Comparison of ENCODE assay signal across 1 cellular context in genomic region chr20:20664795-20665194, GRCh38.
TF ChIP-seq lines count a peak whose summit lies in the region.

No MANE protein-coding gene starts in this region.

TF ChIP-seq in K562, 482 proteins besides CTCF, POLR2A, EP300 and RAD21 (continued from another document):
- TF ChIP-seq CBX2 (IDR thresholded peaks at IDR 0.05; ENCODE audit: insufficient read depth, low read length, poor library complexity, severe bottlenecking): no peak
- no peak for TF ChIP-seq ZNF224 (CRISPR knock-in tag; IDR thresholded peaks at IDR 0.05)
- TF ChIP-seq ARHGAP35 (IDR thresholded peaks at IDR 0.05; ENCODE audit: partially characterized antibody): no peak
- no peak for TF ChIP-seq RNF2 (IDR thresholded peaks at IDR 0.05)
- no peak for TF ChIP-seq ARID2 (IDR thresholded peaks at IDR 0.05)
- TF ChIP-seq ARID1B (IDR thresholded peaks at IDR 0.05): no peak
- no peak for TF ChIP-seq HNRNPUL1 (IDR thresholded peaks at IDR 0.05; ENCODE audit: low read length)
- no peak for TF ChIP-seq TEAD1 (CRISPR knock-in tag; IDR thresholded peaks at IDR 0.05)
- TF ChIP-seq NFIC (IDR thresholded peaks at IDR 0.05): no peak
- TF ChIP-seq HLTF (IDR thresholded peaks at IDR 0.05): no peak
- no peak for TF ChIP-seq KDM5B (IDR thresholded peaks at IDR 0.05; ENCODE audit: insufficient replicate concordance, low read depth, low read length)
- TF ChIP-seq MBD2 (IDR thresholded peaks at IDR 0.05; ENCODE audit: borderline replicate concordance, low read depth): no peak
- no peak for TF ChIP-seq MIER1 (IDR thresholded peaks at IDR 0.05; ENCODE audit: low read depth)
